8 cellular contexts compared by ENCODE assay signal in the genomic region with DNA sequence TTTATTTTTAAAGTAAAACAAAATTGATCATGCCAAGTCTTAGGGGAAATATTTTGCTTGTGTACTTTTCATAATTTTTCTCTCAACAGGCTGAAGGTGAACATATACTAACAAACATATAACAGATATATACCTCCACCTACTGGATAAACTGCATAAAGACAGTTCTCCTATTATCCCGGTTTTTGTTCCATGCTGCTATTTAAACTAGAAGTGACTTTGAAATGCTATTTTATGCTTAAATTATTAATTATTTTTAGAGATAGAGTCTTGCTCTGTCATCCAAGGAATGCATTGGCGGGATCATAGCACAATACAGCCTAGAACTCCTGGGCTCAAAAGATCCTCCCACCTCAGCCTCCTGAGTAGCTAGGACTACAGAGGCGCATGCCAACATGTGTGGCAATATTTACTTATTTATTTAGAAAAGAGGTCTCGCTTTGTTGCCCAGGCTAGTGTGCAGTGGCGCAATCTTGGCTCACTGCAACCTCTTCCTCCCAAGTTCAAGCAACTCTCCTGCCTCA. TPM values are rescaled to one million over a fixed set of nuclear protein-coding genes. Genes with fewer than 3 reads are reported as not detected.
A peak's percentile ranks its signal among the peaks of the same experiment; 100 is the strongest.
DNase-seq lines count a peak whose midpoint lies in the region; ATAC-seq and TF ChIP-seq lines count a peak whose summit lies in the region.

No MANE protein-coding gene starts in this region.

- ATAC-seq in GM18907 (IDR thresholded peaks at IDR 0.05; ENCODE audit: unreplicated experiment) (peak; percentile 57), HG03025 (IDR thresholded peaks at IDR 0.05; ENCODE audit: low FRiP score, unreplicated experiment) (no peak)

- H3K4me1 ChIP-seq in BE2C (peaks cover 7% of the 10 kb centered on the region), suprapubic skin (no peaks in the 10 kb centered on the region)

- no peak for TF ChIP-seq EP300 in suprapubic skin (IDR thresholded peaks at IDR 0.05)

- H3K27ac ChIP-seq in suprapubic skin: no peak overlapping the region

- no peaks in the 10 kb centered on the region for H3K36me3 ChIP-seq in BE2C
- peaks cover 16% of the 10 kb centered on the region for H3K36me3 ChIP-seq in suprapubic skin

- H3K27me3 ChIP-seq in BE2C: no peaks in the 10 kb centered on the region
- H3K27me3 ChIP-seq in suprapubic skin: no peaks in the 10 kb centered on the region

- peak; percentile 48 for TF ChIP-seq CTCF in BE2C (IDR thresholded peaks at IDR 0.05; ENCODE audit: low read depth, low read length)
- TF ChIP-seq CTCF in suprapubic skin (IDR thresholded peaks at IDR 0.05): peak; percentile 22 to 37

- WGBS in suprapubic skin: 52% methylated on average over 5 of the region's 5 CpGs

- H3K9me3 ChIP-seq in BE2C: no peaks in the 10 kb centered on the region
- H3K9me3 ChIP-seq in suprapubic skin: no peaks in the 10 kb centered on the region

- no peak overlapping the region for H3K4me3 ChIP-seq in BE2C (ENCODE audit: low read depth, low read length)
- no peak overlapping the region for H3K4me3 ChIP-seq in suprapubic skin

- no peak for DNase-seq in BE2C
- peak; percentile 66 to 82 for DNase-seq in Kasumi-1 (lab: John Stamatoyannopoulos, UW)
- DNase-seq in SKM-1 treated with dmso at 0.1 percent for 144 hours (lab: John Stamatoyannopoulos, UW; ENCODE audit: unreplicated experiment): peak; percentile 45
- DNase-seq in glomerular visceral epithelial cell (ENCODE audit: extremely low spot score): peak; percentile 35
- DNase-seq in suprapubic skin (ENCODE audit: low spot score in 2 of 2): no peak
- no peak for DNase-seq in amniotic stem cell (lab: John Stamatoyannopoulos, UW)

- no peak for TF ChIP-seq POLR2A in suprapubic skin (IDR thresholded peaks at IDR 0.05)

RNA-seq across cellular contexts. Expression of a gene that starts 49.8 kb away (rescaled TPM):
- polyA plus RNA-seq in BE2C (2012; ENCODE audit: insufficient read depth, insufficient read length, low read depth): 59.5 TPM
- total RNA-seq in suprapubic skin: 10 to 100 TPM; 13.1 to 48.0 (median 20.6) TPM

Comparison
In these comparisons a context has a peak if more than half of its experiments do, and no peak if none do; other contexts are left out.
1. DNase-seq: peak in Kasumi-1 (2 of 2), SKM-1 treated with dmso at 0.1 percent for 144 hours (single experiment) and glomerular visceral epithelial cell (single experiment); none in BE2C (single experiment), suprapubic skin (0 of 2) and amniotic stem cell (single experiment).